Comparison of ENCODE assay signal across 2 cellular contexts in genomic region chr7:3259711-3260424, GRCh38.
TF ChIP-seq lines count a peak whose summit lies in the region.

No MANE protein-coding gene starts in this region.

TF ChIP-seq in HepG2, 621 proteins besides CTCF, POLR2A, EP300 and RAD21 (continued from another document):
- TF ChIP-seq KLF9 (CRISPR knock-in tag; IDR thresholded peaks at IDR 0.05; ENCODE audit: low read depth) (no peak), NAIF1 (CRISPR knock-in tag; IDR thresholded peaks at IDR 0.05; ENCODE audit: borderline replicate concordance) (no peak), MBD4 (IDR thresholded peaks at IDR 0.05; ENCODE audit: borderline replicate concordance, low read length) (no peak), AKAP8 (CRISPR knock-in tag; IDR thresholded peaks at IDR 0.05) (no peak), ZNF430 (CRISPR knock-in tag; IDR thresholded peaks at IDR 0.05) (no peak), SETDB1 (CRISPR knock-in tag; IDR thresholded peaks at IDR 0.05; ENCODE audit: borderline replicate concordance) (no peak), TOPORS (CRISPR knock-in tag; IDR thresholded peaks at IDR 0.05) (no peak), AFF4 (CRISPR knock-in tag; IDR thresholded peaks at IDR 0.05) (no peak), REL (CRISPR knock-in tag; conservative IDR thresholded peaks at IDR 0.05) (no peak), TCF7 (IDR thresholded peaks at IDR 0.05; ENCODE audit: low read depth) (no peak), NFATC3 (CRISPR knock-in tag; IDR thresholded peaks at IDR 0.05) (no peak), ZNF331 (CRISPR knock-in tag; IDR thresholded peaks at IDR 0.05) (no peak), RBM39 (IDR thresholded peaks at IDR 0.05; ENCODE audit: low read depth, low read length, poor library complexity, severe bottlenecking) (no peak), POGZ (CRISPR knock-in tag; IDR thresholded peaks at IDR 0.05) (no peak)
- TF ChIP-seq, protein P1, sequence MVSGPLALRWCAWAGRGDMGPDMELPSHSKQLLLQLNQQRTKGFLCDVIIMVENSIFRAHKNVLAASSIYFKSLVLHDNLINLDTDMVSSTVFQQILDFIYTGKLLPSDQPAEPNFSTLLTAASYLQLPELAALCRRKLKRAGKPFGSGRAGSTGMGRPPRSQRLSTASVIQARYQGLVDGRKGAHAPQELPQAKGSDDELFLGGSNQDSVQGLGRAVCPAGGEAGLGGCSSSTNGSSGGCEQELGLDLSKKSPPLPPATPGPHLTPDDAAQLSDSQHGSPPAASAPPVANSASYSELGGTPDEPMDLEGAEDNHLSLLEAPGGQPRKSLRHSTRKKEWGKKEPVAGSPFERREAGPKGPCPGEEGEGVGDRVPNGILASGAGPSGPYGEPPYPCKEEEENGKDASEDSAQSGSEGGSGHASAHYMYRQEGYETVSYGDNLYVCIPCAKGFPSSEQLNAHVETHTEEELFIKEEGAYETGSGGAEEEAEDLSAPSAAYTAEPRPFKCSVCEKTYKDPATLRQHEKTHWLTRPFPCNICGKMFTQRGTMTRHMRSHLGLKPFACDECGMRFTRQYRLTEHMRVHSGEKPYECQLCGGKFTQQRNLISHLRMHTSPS (CRISPR knock-in tag; IDR thresholded peaks at IDR 0.05; ENCODE audit: low read depth): no peak

TF ChIP-seq in WTC11, 78 proteins besides CTCF, POLR2A, EP300 and RAD21 (continued from another document):
- TF ChIP-seq MLX (CRISPR knock-in tag; IDR thresholded peaks at IDR 0.05) (no peak), ZBTB21 (CRISPR knock-in tag; IDR thresholded peaks at IDR 0.05; ENCODE audit: borderline replicate concordance) (no peak), STAT6 (CRISPR knock-in tag; conservative IDR thresholded peaks at IDR 0.05; ENCODE audit: low read depth) (no peak), ZNF263 (CRISPR knock-in tag; IDR thresholded peaks at IDR 0.05; ENCODE audit: low read depth) (no peak), NR1H2 (CRISPR knock-in tag; IDR thresholded peaks at IDR 0.05) (no peak), IRF2 (CRISPR knock-in tag; IDR thresholded peaks at IDR 0.05; ENCODE audit: borderline replicate concordance, low read depth) (no peak)
- TF ChIP-seq, protein P2, sequence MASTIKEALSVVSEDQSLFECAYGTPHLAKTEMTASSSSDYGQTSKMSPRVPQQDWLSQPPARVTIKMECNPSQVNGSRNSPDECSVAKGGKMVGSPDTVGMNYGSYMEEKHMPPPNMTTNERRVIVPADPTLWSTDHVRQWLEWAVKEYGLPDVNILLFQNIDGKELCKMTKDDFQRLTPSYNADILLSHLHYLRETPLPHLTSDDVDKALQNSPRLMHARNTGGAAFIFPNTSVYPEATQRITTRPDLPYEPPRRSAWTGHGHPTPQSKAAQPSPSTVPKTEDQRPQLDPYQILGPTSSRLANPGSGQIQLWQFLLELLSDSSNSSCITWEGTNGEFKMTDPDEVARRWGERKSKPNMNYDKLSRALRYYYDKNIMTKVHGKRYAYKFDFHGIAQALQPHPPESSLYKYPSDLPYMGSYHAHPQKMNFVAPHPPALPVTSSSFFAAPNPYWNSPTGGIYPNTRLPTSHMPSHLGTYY (CRISPR knock-in tag; IDR thresholded peaks at IDR 0.05): no peak
TF ChIP-seq in WTC11: peak in this region for 0.
